Comparison of ENCODE assay signal across 16 cellular contexts in genomic region chr7:149205690-149206381, GRCh38. TPM values are rescaled to one million over a fixed set of nuclear protein-coding genes. Genes with fewer than 3 reads are reported as not detected.
A peak's percentile ranks its signal among the peaks of the same experiment; 100 is the strongest.
DNase-seq lines count a peak whose midpoint lies in the region; ATAC-seq, FAIRE-seq and TF ChIP-seq lines count a peak whose summit lies in the region.
"Had no signal": no experiment of that assay in that cellular context is flagged by ENCODE, and none has a peak within 500 bp of the region (broad histone marks: within the 10 kb centered on the region; RNA-seq: fewer than 3 reads in every experiment).

No MANE protein-coding gene starts in this region.

- H3K4ac ChIP-seq in mesenchymal stem cell (ENCODE audit: low read depth in 1 of 2, low read length in 2 of 2), result no peak overlapping the region

- H2BK12ac ChIP-seq in mesenchymal stem cell (ENCODE audit: low read length in 2 of 2), result no peak overlapping the region

- peaks cover 8 to 13% of the 10 kb centered on the region in 2 donors for H3K4me1 Mint-ChIP-seq in stimulated activated naive B cell treated with anti-CD40 and anti-IgM and Interleukin-4, amounts not matched to agents 10 μg/mL and 1 μg/mL and 100 μg/mL, for 72 hours

- H3K9me3 ChIP-seq in mesenchymal stem cell (ENCODE audit: control insufficient read depth, low read length), result no peaks in the 10 kb centered on the region
- H3K9me3 ChIP-seq: SK-N-SH had no signal

- H4K8ac ChIP-seq in mesenchymal stem cell (ENCODE audit: low read length), result peak overlapping the region; percentile 21

- no peak overlapping the region for H2BK15ac ChIP-seq in mesenchymal stem cell (ENCODE audit: low read depth, poor library complexity, severe bottlenecking)

- peaks cover 3% of the 10 kb centered on the region for H3K4me1 ChIP-seq in mesenchymal stem cell (ENCODE audit: control insufficient read depth, insufficient read depth, low read depth, low read length)

- ATAC-seq in GM21528 (IDR thresholded peaks at IDR 0.05; ENCODE audit: low FRiP score, unreplicated experiment) (no peak), GM21515 (IDR thresholded peaks at IDR 0.05; ENCODE audit: unreplicated experiment) (no peak)
- no peak for ATAC-seq in stimulated activated naive B cell treated with anti-CD40 and anti-IgM and Interleukin-4, amounts not matched to agents 10 μg/mL and 1 μg/mL and 100 μg/mL, for 72 hours (replicated peaks)
- ATAC-seq: activated CD8-positive, alpha-beta T cell treated with anti-CD3 and anti-CD28 coated beads for 36 hours; effector memory CD8-positive, alpha-beta T cell had no signal

- H3K27ac ChIP-seq in C4-2B, result peak overlapping the region; percentile 74
- H3K27ac ChIP-seq in mesenchymal stem cell (ENCODE audit: low read length, poor library complexity, severe bottlenecking), result no peak overlapping the region

- H3K27ac Mint-ChIP-seq in stimulated activated naive B cell treated with anti-CD40 and anti-IgM and Interleukin-4, amounts not matched to agents 10 μg/mL and 1 μg/mL and 100 μg/mL, for 72 hours, result no peak overlapping the region
- H3K27ac Mint-ChIP-seq: activated CD8-positive, alpha-beta T cell treated with anti-CD3 and anti-CD28 coated beads for 36 hours; effector memory CD8-positive, alpha-beta T cell had no signal

- no peak overlapping the region for H3K4me3 ChIP-seq in bronchial epithelial cell (ENCODE audit: low read depth, low read length)
- no peak overlapping the region for H3K4me3 ChIP-seq in mesenchymal stem cell (ENCODE audit: insufficient read depth in 1 of 2, low read depth in 1 of 2, low read length in 2 of 2)

- H3K18ac ChIP-seq in mesenchymal stem cell (ENCODE audit: low read depth in 1 of 2, low read length in 2 of 2), result no peak overlapping the region

- no peak overlapping the region for H3K9ac ChIP-seq in mesenchymal stem cell (ENCODE audit: low read length)
- H3K9ac ChIP-seq: SK-N-SH had no signal

- H3K14ac ChIP-seq in mesenchymal stem cell (ENCODE audit: low read length in 2 of 2), result no peak overlapping the region

- no peak overlapping the region for H3K23ac ChIP-seq in mesenchymal stem cell (ENCODE audit: low read length in 2 of 2)

- TF ChIP-seq CTCF in C4-2B (conservative IDR thresholded peaks at IDR 0.05) (no peak), bronchial epithelial cell (IDR thresholded peaks at IDR 0.05; ENCODE audit: insufficient read depth, low read length, severe bottlenecking) (no peak)

- WGBS in mesenchymal stem cell, result 97% methylated on average over 18 of the region's 18 CpGs

- no peak overlapping the region for H2BK5ac ChIP-seq in mesenchymal stem cell (ENCODE audit: low read depth, low read length, poor library complexity, severe bottlenecking)

- no peak overlapping the region for H2AK5ac ChIP-seq in mesenchymal stem cell (ENCODE audit: low read length, severe bottlenecking)

- no peak overlapping the region for H2AFZ ChIP-seq in mesenchymal stem cell (ENCODE audit: low read depth, low read length)

- H3K4me3 Mint-ChIP-seq in stimulated activated naive B cell treated with anti-CD40 and anti-IgM and Interleukin-4, amounts not matched to agents 10 μg/mL and 1 μg/mL and 100 μg/mL, for 72 hours, result no peak overlapping the region
- H3K4me3 Mint-ChIP-seq: activated CD8-positive, alpha-beta T cell treated with anti-CD3 and anti-CD28 coated beads for 36 hours; effector memory CD8-positive, alpha-beta T cell had no signal

- no peaks in the 10 kb centered on the region for H3K27me3 ChIP-seq in bronchial epithelial cell (ENCODE audit: control insufficient read depth, insufficient read depth, low read length)
- H3K27me3 ChIP-seq in mesenchymal stem cell (ENCODE audit: control insufficient read depth in 1 of 2, insufficient read depth in 1 of 2, low read length in 2 of 2), result no peaks in the 10 kb centered on the region

- H3K79me1 ChIP-seq in mesenchymal stem cell (replicated peaks; ENCODE audit: low read length, poor library complexity, severe bottlenecking), result peaks cover 52% of the 10 kb centered on the region

- DNase-seq in HT-29 (ENCODE audit: low spot score) (peak; percentile 95), bronchial epithelial cell (ENCODE audit: low read depth) (no peak), mesenchymal stem cell (no peak), occipital lobe (lab: John Stamatoyannopoulos, UW) (no peak)
- no peak for DNase-seq in stimulated activated naive B cell treated with anti-CD40 and anti-IgM and Interleukin-4, amounts not matched to agents 10 μg/mL and 1 μg/mL and 100 μg/mL, for 72 hours
- DNase-seq: activated CD8-positive, alpha-beta T cell treated with anti-CD3 and anti-CD28 coated beads for 36 hours; caudate nucleus; effector memory CD8-positive, alpha-beta T cell; KBM-7; NCI-H1048; SK-N-SH; stimulated activated CD4-positive, alpha-beta T cell treated with anti-CD3 and anti-CD28 coated beads, Interleukin-2, amount 100 ng/mL, for 48 hours; substantia nigra had no signal

- no peak overlapping the region for H4K91ac ChIP-seq in mesenchymal stem cell (ENCODE audit: low read length)

- no peak overlapping the region for H3K4me2 ChIP-seq in mesenchymal stem cell (ENCODE audit: low read length, poor library complexity, severe bottlenecking)
- H3K4me2 ChIP-seq: SK-N-SH had no signal

- H3K9me3 Mint-ChIP-seq in stimulated activated naive B cell treated with anti-CD40 and anti-IgM and Interleukin-4, amounts not matched to agents 10 μg/mL and 1 μg/mL and 100 μg/mL, for 72 hours, result no peaks in the 10 kb centered on the region
- H3K9me3 Mint-ChIP-seq: activated CD8-positive, alpha-beta T cell treated with anti-CD3 and anti-CD28 coated beads for 36 hours; effector memory CD8-positive, alpha-beta T cell had no signal

- no peaks in the 10 kb centered on the region for H3K27me3 Mint-ChIP-seq in stimulated activated naive B cell treated with anti-CD40 and anti-IgM and Interleukin-4, amounts not matched to agents 10 μg/mL and 1 μg/mL and 100 μg/mL, for 72 hours
- H3K27me3 Mint-ChIP-seq: activated CD8-positive, alpha-beta T cell treated with anti-CD3 and anti-CD28 coated beads for 36 hours; effector memory CD8-positive, alpha-beta T cell had no signal

- peaks cover 33 to 72% of the 10 kb centered on the region in 2 donors for H3K36me3 Mint-ChIP-seq in stimulated activated naive B cell treated with anti-CD40 and anti-IgM and Interleukin-4, amounts not matched to agents 10 μg/mL and 1 μg/mL and 100 μg/mL, for 72 hours

- H3K36me3 ChIP-seq in bronchial epithelial cell (ENCODE audit: control insufficient read depth, insufficient read depth, low read length), result peaks cover 35% of the 10 kb centered on the region
- H3K36me3 ChIP-seq in mesenchymal stem cell (ENCODE audit: control insufficient read depth in 1 of 2, insufficient read depth in 2 of 2, low read depth in 1 of 2, low read length in 2 of 2), result peaks cover 73 to 86% of the 10 kb centered on the region in 2 experiments

- no peak overlapping the region for H2BK120ac ChIP-seq in mesenchymal stem cell (ENCODE audit: low read depth, low read length)

- FAIRE-seq in bronchial epithelial cell (lab: Jason Lieb, UNC), result peak; percentile 84

RNA-seq across cellular contexts. Expression of gene ZNF282, which starts 10.5 kb away (rescaled TPM):
- 47.4 and 72.1 TPM in 2 replicates for total RNA-seq in HT-29 (2014; rRNA removed; shearing (Covaris generic))
- total RNA-seq in bronchial epithelial cell, result 23.2 and 27.3 TPM in 2 replicates
- polyA plus RNA-seq in mesenchymal stem cell (2013, experiment 1 of 2), result 10.5 TPM
- polyA plus RNA-seq in mesenchymal stem cell (2013, experiment 2 of 2), result 9.7 TPM
- 25.7 TPM for total RNA-seq in occipital lobe

RNA-seq across cellular contexts. Expression of gene ZNF212, which starts 33.6 kb away (rescaled TPM):
- total RNA-seq in HT-29 (2014; rRNA removed; shearing (Covaris generic)), result 11.9 and 20.9 TPM in 2 replicates
- total RNA-seq in bronchial epithelial cell (5.8 and 6.1 TPM in 2 replicates), occipital lobe (5.8 TPM)
- 3.1 TPM for polyA plus RNA-seq in mesenchymal stem cell (2013, experiment 1 of 2)
- 2.8 TPM for polyA plus RNA-seq in mesenchymal stem cell (2013, experiment 2 of 2)

RNA-seq across cellular contexts. Expression of gene ZNF783, which starts 56.2 kb away (rescaled TPM):
- 20.6 and 22.9 TPM in 2 replicates for total RNA-seq in HT-29 (2014; rRNA removed; shearing (Covaris generic))
- total RNA-seq in bronchial epithelial cell (9.5 and 11.3 TPM in 2 replicates), occipital lobe (13.3 TPM)
- 3.7 TPM for polyA plus RNA-seq in mesenchymal stem cell (2013, experiment 1 of 2)
- 3.5 TPM for polyA plus RNA-seq in mesenchymal stem cell (2013, experiment 2 of 2)

RNA-seq across cellular contexts. Expression of gene ZNF398, which starts 58.6 kb away (rescaled TPM):
- 8.2 and 13.8 TPM in 2 replicates for total RNA-seq in HT-29 (2014; rRNA removed; shearing (Covaris generic))
- total RNA-seq in bronchial epithelial cell (10.0 and 12.5 TPM in 2 replicates), occipital lobe (25.7 TPM)
- 7.4 TPM for polyA plus RNA-seq in mesenchymal stem cell (2013, experiment 1 of 2)
- polyA plus RNA-seq in mesenchymal stem cell (2013, experiment 2 of 2), result 7.0 TPM
